In genomic region chr22:46096706-46097230, GRCh38 we compare ENCODE assay signal across 17 cellular contexts. TPM values are rescaled to one million over a fixed set of nuclear protein-coding genes. Genes with fewer than 3 reads are reported as not detected.
A peak's percentile ranks its signal among the peaks of the same experiment; 100 is the strongest.
DNase-seq lines count a peak whose midpoint lies in the region; ATAC-seq and TF ChIP-seq lines count a peak whose summit lies in the region.
"Had no signal": no experiment of that assay in that cellular context is flagged by ENCODE, and none has a peak within 500 bp of the region (broad histone marks: within the 10 kb centered on the region; RNA-seq: fewer than 3 reads in every experiment).

No MANE protein-coding gene starts in this region.

- no peaks in the 10 kb centered on the region for H3K9me3 ChIP-seq in body of pancreas
- H3K9me3 ChIP-seq in mesenchymal stem cell (ENCODE audit: control insufficient read depth, low read length), result no peaks in the 10 kb centered on the region
- no peaks in the 10 kb centered on the region for H3K9me3 ChIP-seq in thoracic aorta
- H3K9me3 ChIP-seq in effector memory CD4-positive, alpha-beta T cell (ENCODE audit: control insufficient read depth, low read length), result no peaks in the 10 kb centered on the region
- H3K9me3 ChIP-seq: thyroid gland had no signal

- peak overlapping the region; percentile 16 to 58 (median 34) for H3K27ac ChIP-seq in body of pancreas
- no peak overlapping the region for H3K27ac ChIP-seq in mesenchymal stem cell (ENCODE audit: low read length, poor library complexity, severe bottlenecking)
- peak overlapping the region; percentile 43 to 60 for H3K27ac ChIP-seq in thoracic aorta
- H3K27ac ChIP-seq in effector memory CD4-positive, alpha-beta T cell (ENCODE audit: insufficient read depth, low read length, poor library complexity, severe bottlenecking), result no peak overlapping the region

- H3K18ac ChIP-seq in mesenchymal stem cell (ENCODE audit: low read depth in 1 of 2, low read length in 2 of 2), result no peak overlapping the region

- no peak overlapping the region for H2BK5ac ChIP-seq in mesenchymal stem cell (ENCODE audit: low read depth, low read length, poor library complexity, severe bottlenecking)

- no peak overlapping the region for H2AK5ac ChIP-seq in mesenchymal stem cell (ENCODE audit: low read length, severe bottlenecking)

- H2BK12ac ChIP-seq in mesenchymal stem cell (ENCODE audit: low read length in 2 of 2), result no peak overlapping the region

- H3K36me3 ChIP-seq in body of pancreas (replicated peaks in 1 of 2; ENCODE audit: insufficient read depth in 1 of 2, low read depth in 2 of 2) (peaks cover 15 to 16% of the 10 kb centered on the region in 2 donors), mesenchymal stem cell (ENCODE audit: control insufficient read depth in 1 of 2, insufficient read depth in 2 of 2, low read depth in 1 of 2, low read length in 2 of 2) (peaks cover 81% of the 10 kb centered on the region in 2 experiments), thoracic aorta (peaks cover 43% of the 10 kb centered on the region)
- H3K36me3 ChIP-seq in effector memory CD4-positive, alpha-beta T cell (ENCODE audit: control insufficient read depth, insufficient read depth, low read length), result peaks cover 16% of the 10 kb centered on the region

- no peak overlapping the region for H3K4ac ChIP-seq in mesenchymal stem cell (ENCODE audit: low read depth in 1 of 2, low read length in 2 of 2)

- H2BK120ac ChIP-seq in mesenchymal stem cell (ENCODE audit: low read depth, low read length), result no peak overlapping the region

- TF ChIP-seq POLR2A in body of pancreas (IDR thresholded peaks at IDR 0.05), result no peak

- H3K9me3 Mint-ChIP-seq in HFFc6, result no peaks in the 10 kb centered on the region
- no peaks in the 10 kb centered on the region for H3K9me3 Mint-ChIP-seq in naive thymus-derived CD8-positive, alpha-beta T cell
- H3K9me3 Mint-ChIP-seq: activated CD4-positive, alpha-beta memory T cell treated with anti-CD3 and anti-CD28 coated beads for 36 hours; neural crest cell; WTC11 had no signal

- H3K14ac ChIP-seq in mesenchymal stem cell (ENCODE audit: low read length in 2 of 2), result no peak overlapping the region

- H3K79me1 ChIP-seq in mesenchymal stem cell (replicated peaks; ENCODE audit: low read length, poor library complexity, severe bottlenecking), result peaks cover 40% of the 10 kb centered on the region

- intact Hi-C loops in body of pancreas (cut with DNase I), result no loop called here

- peak overlapping the region; percentile 53 for H3K27ac Mint-ChIP-seq in HFFc6
- peak overlapping the region in 2 of 10 donors; percentile 53 to 79 for H3K27ac Mint-ChIP-seq in naive thymus-derived CD8-positive, alpha-beta T cell
- H3K27ac Mint-ChIP-seq: activated CD4-positive, alpha-beta memory T cell treated with anti-CD3 and anti-CD28 coated beads for 36 hours; WTC11 had no signal

- H2AFZ ChIP-seq in mesenchymal stem cell (ENCODE audit: low read depth, low read length), result no peak overlapping the region

- no peak overlapping the region for H3K23ac ChIP-seq in mesenchymal stem cell (ENCODE audit: low read length in 2 of 2)

- H3K27me3 Mint-ChIP-seq in HFFc6 (ENCODE audit: insufficient read depth), result peaks cover 25% of the 10 kb centered on the region
- no peaks in the 10 kb centered on the region for H3K27me3 Mint-ChIP-seq in naive thymus-derived CD8-positive, alpha-beta T cell
- H3K27me3 Mint-ChIP-seq: activated CD4-positive, alpha-beta memory T cell treated with anti-CD3 and anti-CD28 coated beads for 36 hours had no signal

- peaks cover 20% of the 10 kb centered on the region for H3K4me1 Mint-ChIP-seq in HFFc6 (ENCODE audit: low read depth)
- H3K4me1 Mint-ChIP-seq in naive thymus-derived CD8-positive, alpha-beta T cell, result peaks cover 0 to 2% (median under 1%) of the 10 kb centered on the region in 4 donors
- H3K4me1 Mint-ChIP-seq: neural crest cell, WTC11 had no signal

- POLR2A ChIA-PET in naive thymus-derived CD8-positive, alpha-beta T cell (lab: Charles Lee), result no interaction called here

- no peak for ATAC-seq in body of pancreas
- ATAC-seq in thoracic aorta (ENCODE audit: insufficient number of reproducible peaks, low FRiP score, low read depth), result no peak
- no peak for ATAC-seq in naive thymus-derived CD8-positive, alpha-beta T cell
- ATAC-seq: WTC11 had no signal

- TF ChIP-seq CTCF in HFFc6 (IDR thresholded peaks at IDR 0.05), result no peak
- no peak for TF ChIP-seq CTCF in body of pancreas (IDR thresholded peaks at IDR 0.05)
- TF ChIP-seq CTCF in thoracic aorta (IDR thresholded peaks at IDR 0.05), result no peak

- peak overlapping the region; percentile 44 for H3K9ac ChIP-seq in mesenchymal stem cell (ENCODE audit: low read length)

- H4K91ac ChIP-seq in mesenchymal stem cell (ENCODE audit: low read length), result no peak overlapping the region

- H3K4me1 ChIP-seq in body of pancreas (peaks cover 92% of the 10 kb centered on the region), mesenchymal stem cell (ENCODE audit: control insufficient read depth, insufficient read depth, low read depth, low read length) (peaks cover 26% of the 10 kb centered on the region), thoracic aorta (ENCODE audit: control insufficient read depth in 1 of 2, low read depth in 2 of 2) (peaks cover 25 to 96% of the 10 kb centered on the region in 2 donors)
- no peaks in the 10 kb centered on the region for H3K4me1 ChIP-seq in effector memory CD4-positive, alpha-beta T cell (ENCODE audit: control insufficient read depth, insufficient read depth, low read length, poor library complexity, severe bottlenecking)

- H3K4me3 Mint-ChIP-seq in HFFc6, result no peak overlapping the region
- H3K4me3 Mint-ChIP-seq in naive thymus-derived CD8-positive, alpha-beta T cell, result no peak overlapping the region
- H3K4me3 Mint-ChIP-seq: activated CD4-positive, alpha-beta memory T cell treated with anti-CD3 and anti-CD28 coated beads for 36 hours; neural crest cell; WTC11 had no signal

- no peak overlapping the region for H3K4me3 ChIP-seq in body of pancreas
- no peak overlapping the region for H3K4me3 ChIP-seq in mesenchymal stem cell (ENCODE audit: insufficient read depth in 1 of 2, low read depth in 1 of 2, low read length in 2 of 2)
- H3K4me3 ChIP-seq in thoracic aorta, result no peak overlapping the region
- no peak overlapping the region for H3K4me3 ChIP-seq in effector memory CD4-positive, alpha-beta T cell (ENCODE audit: insufficient read depth, low read depth, low read length, poor library complexity, severe bottlenecking)
- H3K4me3 ChIP-seq: thyroid gland had no signal

- no peak for DNase-seq in HFFc6
- no peak for DNase-seq in body of pancreas
- DNase-seq in mesenchymal stem cell, result no peak
- no peak for DNase-seq in thoracic aorta (ENCODE audit: low spot score)
- no peak for DNase-seq in naive thymus-derived CD8-positive, alpha-beta T cell
- DNase-seq in effector memory CD4-positive, alpha-beta T cell, result no peak
- DNase-seq in NCI-H2081 (lab: John Stamatoyannopoulos, UW), result no peak
- no peak for DNase-seq in UCSD-AML1 (lab: John Stamatoyannopoulos, UW; ENCODE audit: unreplicated experiment)
- DNase-seq: activated CD4-positive, alpha-beta memory T cell treated with anti-CD3 and anti-CD28 coated beads for 36 hours; activated naive CD4-positive, alpha-beta T cell; AML-193; aorta; NCI-H2171 treated with DMSO at 0.1 percent for 48 hours; OCI-M1; thyroid gland had no signal

- H2BK15ac ChIP-seq in mesenchymal stem cell (ENCODE audit: low read depth, poor library complexity, severe bottlenecking), result no peak overlapping the region

- no peak overlapping the region for H3K4me2 ChIP-seq in mesenchymal stem cell (ENCODE audit: low read length, poor library complexity, severe bottlenecking)

- WGBS in body of pancreas, 2 donors, result 85 to 92% methylated on average over 2 to 13 of the region's 14 CpGs
- 95% methylated on average over 11 of the region's 14 CpGs for WGBS in mesenchymal stem cell

- H4K8ac ChIP-seq in mesenchymal stem cell (ENCODE audit: low read length), result no peak overlapping the region

- no peaks in the 10 kb centered on the region for H3K27me3 ChIP-seq in body of pancreas
- H3K27me3 ChIP-seq in mesenchymal stem cell (ENCODE audit: control insufficient read depth in 1 of 2, insufficient read depth in 1 of 2, low read length in 2 of 2), result no peaks in the 10 kb centered on the region
- H3K27me3 ChIP-seq in thoracic aorta (replicated peaks; ENCODE audit: insufficient read depth), result no peaks in the 10 kb centered on the region
- no peaks in the 10 kb centered on the region for H3K27me3 ChIP-seq in effector memory CD4-positive, alpha-beta T cell (replicated peaks; ENCODE audit: control insufficient read depth, insufficient read depth, low read length, poor library complexity, severe bottlenecking)
- H3K27me3 ChIP-seq: thyroid gland had no signal

- H3K36me3 Mint-ChIP-seq in HFFc6 (ENCODE audit: low read depth), result peaks cover 18% of the 10 kb centered on the region; the same call in 1 of the 2 replicates
- H3K36me3 Mint-ChIP-seq in naive thymus-derived CD8-positive, alpha-beta T cell, result peaks cover 0 to 7% (median 2%) of the 10 kb centered on the region in 3 donors
- H3K36me3 Mint-ChIP-seq: activated CD4-positive, alpha-beta memory T cell treated with anti-CD3 and anti-CD28 coated beads for 36 hours; WTC11 had no signal

RNA-seq across cellular contexts. Expression of gene PPARA, which starts 53.6 kb away (rescaled TPM):
- 10 to 100 TPM; 14.1 to 16.0 (median 15.1) TPM for total RNA-seq in HFFc6 (2021; fragmentation: NEBNext Ultra II Directional; extraction: Animal tissue kit (Norgen Biotek cat#: 25700))
- total RNA-seq in body of pancreas (10 to 100 TPM; 15.8 to 19.8 TPM), thoracic aorta (10 to 100 TPM; 21.9 to 67.8 TPM)
- 7.7 TPM for polyA plus RNA-seq in mesenchymal stem cell (2013, experiment 1 of 2)
- 6.9 TPM for polyA plus RNA-seq in mesenchymal stem cell (2013, experiment 2 of 2)
- 10 to 100 TPM; 18.4 to 22.6 TPM for total RNA-seq in naive thymus-derived CD8-positive, alpha-beta T cell
- polyA plus RNA-seq in naive thymus-derived CD8-positive, alpha-beta T cell, result 1 to 10 TPM; 3.5 to 3.7 (median 3.7) TPM

Comparison
In these comparisons a context has a peak if more than half of its experiments do, and no peak if none do; other contexts are left out.
1. H3K27ac ChIP-seq: peak in body of pancreas (4 of 4) and thoracic aorta (2 of 2); none in mesenchymal stem cell (single experiment) and effector memory CD4-positive, alpha-beta T cell (single experiment).